18 cellular contexts compared by ENCODE assay signal in the genomic region with DNA sequence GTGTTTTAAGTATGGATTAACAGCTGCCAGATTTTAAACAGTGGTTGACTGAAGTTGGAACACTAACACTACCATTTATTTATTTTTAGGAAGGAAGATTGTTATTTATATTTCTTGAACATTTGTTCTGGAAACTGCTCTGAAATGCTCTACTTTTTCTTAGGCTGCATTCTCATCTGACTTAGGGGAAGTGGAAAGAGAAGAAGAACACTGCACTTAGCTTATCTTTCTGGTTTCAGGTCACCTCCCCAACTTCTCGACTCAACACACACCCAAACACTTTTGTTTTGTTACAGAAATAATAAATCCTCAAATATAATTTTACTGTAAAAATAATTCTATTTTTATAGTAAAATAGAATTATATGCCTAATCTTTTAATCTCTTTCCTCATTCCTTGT. TPM values are rescaled to one million over a fixed set of nuclear protein-coding genes. Genes with fewer than 3 reads are reported as not detected.
DNase-seq lines count a peak whose midpoint lies in the region; ATAC-seq, FAIRE-seq and TF ChIP-seq lines count a peak whose summit lies in the region.
"Had no signal": no experiment of that assay in that cellular context is flagged by ENCODE, and none has a peak within 500 bp of the region (broad histone marks: within the 10 kb centered on the region; RNA-seq: fewer than 3 reads in every experiment).

No MANE protein-coding gene starts in this region.

- H3K27ac ChIP-seq in K562 (ENCODE audit: extremely low read depth, low read depth, low read length) (no peak overlapping the region), temporal lobe (ENCODE audit: low read depth, low read length) (peak overlapping the region; percentile 24)
- H3K27ac ChIP-seq: GM23248, HL-60, Peyer's patch had no signal

- no peak for TF ChIP-seq EP300 in K562 (IDR thresholded peaks at IDR 0.05; ENCODE audit: low read length)

- no peak for FAIRE-seq in K562 (lab: Jason Lieb, UNC)

- no peak overlapping the region for H3K4me2 ChIP-seq in K562 (ENCODE audit: insufficient read depth, low read length)

- in situ Hi-C loops in KBM-7 (cut with MboI; ENCODE audit: low pct_unique_long_range_greater_than_20kb, low sequenced_read_pairs) = no loop called here
- in situ Hi-C loops in K562 (cut with MboI) = no loop called here

- no peak for TF ChIP-seq CTCF in K562 (IDR thresholded peaks at IDR 0.05 in 2 of 3, conservative IDR thresholded peaks at IDR 0.05 in 1 of 3; ENCODE audit: insufficient read depth in 2 of 3, low read depth in 1 of 3, low read length in 3 of 3)

- POLR2A ChIA-PET in K562 (lab: Yijun Ruan, JAX) = no interaction called here

- CTCF ChIA-PET in K562 (lab: Yijun Ruan, JAX; ENCODE audit: low intra/inter-chr PET ratio) = no interaction called here

- H2AFZ ChIP-seq in K562 (ENCODE audit: low read depth, low read length) = no peak overlapping the region
- H2AFZ ChIP-seq: GM23248 had no signal

- intact Hi-C loops in K562 (cut with micrococcal nuclease) = no loop called here

- DNase-seq in KBM-7 (peak; percentile 3), K562 (ENCODE audit: extremely low read depth in 1 of 4, low spot score in 3 of 4) (no peak), SIG-M5 treated with dmso at 0.1 percent for 504 hours (lab: John Stamatoyannopoulos, UW; ENCODE audit: unreplicated experiment) (no peak), NCI-H446 (lab: John Stamatoyannopoulos, UW) (no peak), NCI-H187 treated with DMSO at 0.1 percent for 48 hours (lab: John Stamatoyannopoulos, UW) (no peak)
- DNase-seq: BE2C; CD4-positive, alpha-beta memory T cell; GM23248; KG1; NCI-H1105; NCI-H1694 treated with DMSO at 0.1 percent for 48 hours; NCI-H774; Peyer's patch; Right ventricle myocardium superior had no signal

- no peaks in the 10 kb centered on the region for H3K79me2 ChIP-seq in K562 (ENCODE audit: control insufficient read depth, insufficient read depth, low read length)

- ATAC-seq in GM21381 (IDR thresholded peaks at IDR 0.05; ENCODE audit: unreplicated experiment) (peak; percentile 60), K562 (no peak)
- ATAC-seq: HCT116 had no signal

- no peaks in the 10 kb centered on the region for H3K27me3 ChIP-seq in K562 (ENCODE audit: control insufficient read depth in 2 of 2, insufficient read depth in 2 of 2, low read length in 2 of 2)
- H3K27me3 ChIP-seq: BE2C, Peyer's patch had no signal

- no peaks in the 10 kb centered on the region for H3K9me1 ChIP-seq in K562 (ENCODE audit: control insufficient read depth, insufficient read depth, low read length)

- H3K9ac ChIP-seq in K562 (ENCODE audit: insufficient read depth in 1 of 2, low read depth in 2 of 2, low read length in 2 of 2) = no peak overlapping the region
- H3K9ac ChIP-seq: GM23248 had no signal

- TF ChIP-seq RAD21 in K562 (CRISPR knock-in tag; conservative IDR thresholded peaks at IDR 0.05 in 1 of 2, IDR thresholded peaks at IDR 0.05 in 1 of 2) = no peak

- no peaks in the 10 kb centered on the region for H3K4me1 ChIP-seq in K562 (replicated peaks in 1 of 2; ENCODE audit: control insufficient read depth in 2 of 2, insufficient read depth in 2 of 2, low read length in 2 of 2)
- H3K4me1 ChIP-seq: BE2C had no signal

- no peaks in the 10 kb centered on the region for H4K20me1 ChIP-seq in K562 (replicated peaks; ENCODE audit: control insufficient read depth, insufficient read depth, low read length)

- H3K36me3 ChIP-seq in K562 (ENCODE audit: control insufficient read depth, insufficient read depth, low read length) = no peaks in the 10 kb centered on the region
- H3K36me3 ChIP-seq: BE2C had no signal

- no peak for TF ChIP-seq POLR2A in K562 (conservative IDR thresholded peaks at IDR 0.05)

- H3K4me3 ChIP-seq in K562 = no peak overlapping the region
- H3K4me3 ChIP-seq: GM23248, Peyer's patch had no signal

- BruUV-seq in K562 (replicated peaks; lab: Mats Ljungman, UMichigan) = no TSS peak

- H3K9me3 ChIP-seq in K562 (replicated peaks; ENCODE audit: control insufficient read depth, insufficient read depth, low read depth, low read length) = no peaks in the 10 kb centered on the region
- H3K9me3 ChIP-seq: BE2C, Peyer's patch had no signal

- 7% methylated on average over 1 of the region's 1 CpG for WGBS in K562 (ENCODE audit: insufficient coverage, low coverage, missing lambda C conversion rate)

TF ChIP-seq in K562, 482 proteins besides CTCF, POLR2A, EP300 and RAD21:
- TF ChIP-seq SPI1 (IDR thresholded peaks at IDR 0.05; ENCODE audit: borderline replicate concordance, low read depth, low read length) (peak; percentile 48; the same call in 1 of the 2 replicates), ZNF766 (CRISPR knock-in tag; conservative IDR thresholded peaks at IDR 0.05) (no peak)

RNA-seq across cellular contexts. Expression of a gene that starts 18.6 kb away (rescaled TPM):
- 37.8 and 159 TPM in 2 replicates for total RNA-seq in K562 (2011; cell fraction: chromatin; rRNA removed; ENCODE audit: low replicate concordance)
- 25.5 and 37.8 TPM in 2 replicates for total RNA-seq in K562 (2011; cell fraction: nucleolus; rRNA removed)
- 54.1 and 87.3 TPM in 2 replicates for total RNA-seq in K562 (2011; cell fraction: nucleoplasm; rRNA removed)
- total RNA-seq in K562 (2014; rRNA removed) = 11.1 and 12.2 TPM in 2 replicates
- total RNA-seq in K562 (2014; rRNA removed; fragmentation: Illumina TruSeq; extraction: Trizol) = 21.8 and 26.3 TPM in 2 replicates
- 25.1 and 25.9 TPM in 2 replicates for total RNA-seq in K562 (2015; rRNA removed; fragmentation: Illumina TruSeq; extraction: Trizol)
- 13.1 and 16.3 TPM in 2 replicates for total RNA-seq in K562 (2021)
- 26.0 and 29.1 TPM in 2 replicates for polyA plus RNA-seq in K562 (2011; rRNA removed)
- polyA plus RNA-seq in K562 (2011; cell fraction: cytosol; rRNA removed) = 5.1 and 10.0 TPM in 2 replicates
- 54.6 and 88.2 TPM in 2 replicates for polyA plus RNA-seq in K562 (2011; cell fraction: nucleus; rRNA removed)
- 8.3 and 14.1 TPM in 2 replicates for polyA plus RNA-seq in K562 (2012)
- polyA plus RNA-seq in K562 (2014; fragmentation: Illumina TruSeq; extraction: Trizol) = 12.0 and 14.1 TPM in 2 replicates
- polyA plus RNA-seq in K562 (2014; fragmentation: Nextera tagmentation; extraction: Ambion mirVana) = 1 to 10 TPM; 2.8 to 4.5 TPM
- polyA plus RNA-seq in K562 (2014; rRNA removed) = 10.0 and 14.3 TPM in 2 replicates
- 107 and 144 TPM in 2 replicates for polyA minus RNA-seq in K562 (2011; rRNA and poly(A)+ RNA removed)
- polyA minus RNA-seq in K562 (2011; cell fraction: cytosol; rRNA and poly(A)+ RNA removed) = 22.8 and 32.4 TPM in 2 replicates
- 131 and 285 TPM in 2 replicates for polyA minus RNA-seq in K562 (2011; cell fraction: nucleus; rRNA and poly(A)+ RNA removed)
- total RNA-seq in temporal lobe = 184 TPM
